14 cellular contexts compared by ENCODE assay signal in genomic region chr7:55536619-55537457, GRCh38. TPM values are rescaled to one million over a fixed set of nuclear protein-coding genes. Genes with fewer than 3 reads are reported as not detected.
DNase-seq lines count a peak whose midpoint lies in the region; ATAC-seq, FAIRE-seq and TF ChIP-seq lines count a peak whose summit lies in the region.
"Had no signal": no experiment of that assay in that cellular context is flagged by ENCODE, and none has a peak within 500 bp of the region (broad histone marks: within the 10 kb centered on the region; RNA-seq: fewer than 3 reads in every experiment).

No MANE protein-coding gene starts in this region.

- no peak overlapping the region for H3K4me3 Mint-ChIP-seq in activated naive CD4-positive, alpha-beta T cell treated with anti-CD3 and anti-CD28 coated beads for 36 hours

- H3K4me1 Mint-ChIP-seq in activated naive CD4-positive, alpha-beta T cell treated with anti-CD3 and anti-CD28 coated beads for 36 hours (ENCODE audit: low read depth), result peaks cover 89% of the 10 kb centered on the region

- DNase-seq in activated naive CD4-positive, alpha-beta T cell treated with anti-CD3 and anti-CD28 coated beads for 36 hours, result no peak
- no peak for DNase-seq in activated naive CD4-positive, alpha-beta T cell (lab: John Stamatoyannopoulos, UW)
- peak; percentile 64 for DNase-seq in kidney
- DNase-seq in DMS 273 (lab: John Stamatoyannopoulos, UW; ENCODE audit: unreplicated experiment), result no peak
- no peak for DNase-seq in A172 (ENCODE audit: low spot score)
- no peak for DNase-seq in HuH-7 (ENCODE audit: low spot score)
- DNase-seq: cortex of kidney; gastrocnemius medialis; left ventricle myocardium inferior; SHP77 treated with DMSO at 0.1 percent for 48 hours; stimulated activated CD4-positive, alpha-beta T cell treated with anti-CD3 and anti-CD28 coated beads, Interleukin-4, amount 100 ng/mL, for 24 hours had no signal

- no peaks in the 10 kb centered on the region for H3K9me3 Mint-ChIP-seq in activated naive CD4-positive, alpha-beta T cell treated with anti-CD3 and anti-CD28 coated beads for 36 hours

- CTCF ChIA-PET in activated naive CD4-positive, alpha-beta T cell treated with anti-CD3 and anti-CD28 coated beads for 36 hours (lab: Charles Lee), result no interaction called here

- H3K36me3 Mint-ChIP-seq in activated naive CD4-positive, alpha-beta T cell treated with anti-CD3 and anti-CD28 coated beads for 36 hours (ENCODE audit: low read depth), result peaks cover 14% of the 10 kb centered on the region

- no peak for ATAC-seq in HG03045 (IDR thresholded peaks at IDR 0.05; ENCODE audit: unreplicated experiment)
- ATAC-seq: gastrocnemius medialis had no signal

- no peak for TF ChIP-seq CTCF in kidney (IDR thresholded peaks at IDR 0.05; ENCODE audit: borderline replicate concordance, extremely low read depth, insufficient read depth)

- H3K27me3 Mint-ChIP-seq in activated naive CD4-positive, alpha-beta T cell treated with anti-CD3 and anti-CD28 coated beads for 36 hours (ENCODE audit: low read depth), result no peaks in the 10 kb centered on the region

- no peak overlapping the region for H3K9ac ChIP-seq in kidney (ENCODE audit: low read length in 2 of 2)

- no peak overlapping the region for H3K27ac ChIP-seq in kidney (ENCODE audit: low read depth in 2 of 2, low read length in 2 of 2)
- H3K27ac ChIP-seq: left ventricle myocardium inferior had no signal

- intact Hi-C loops in activated naive CD4-positive, alpha-beta T cell treated with anti-CD3 and anti-CD28 coated beads for 36 hours (cut with micrococcal nuclease), result no loop called here
- intact Hi-C loops in kidney (cut with DNase I), result no loop called here

- peaks cover 20 to 26% of the 10 kb centered on the region in 2 donors for H3K4me1 ChIP-seq in kidney (ENCODE audit: control insufficient read depth in 1 of 2, insufficient read depth in 1 of 2, low read depth in 1 of 2, low read length in 2 of 2)

- no peaks in the 10 kb centered on the region for H3K36me3 ChIP-seq in kidney (ENCODE audit: control insufficient read depth in 1 of 2, insufficient read depth in 2 of 2, low read length in 2 of 2)
- H3K36me3 ChIP-seq: gastrocnemius medialis, left ventricle myocardium inferior had no signal

- H3K27ac Mint-ChIP-seq in activated naive CD4-positive, alpha-beta T cell treated with anti-CD3 and anti-CD28 coated beads for 36 hours, result peak overlapping the region; percentile 32

- 0 out of 2 replicates have a peak, but pooled peaks have one; percentile 6 for TF ChIP-seq POLR2A in Raji (IDR thresholded peaks at IDR 0.05; ENCODE audit: insufficient read depth, low read depth, low read length)

- no peaks in the 10 kb centered on the region for H3K9me3 ChIP-seq in kidney (ENCODE audit: control insufficient read depth in 1 of 2, low read length in 2 of 2)
- H3K9me3 ChIP-seq: gastrocnemius medialis, left ventricle myocardium inferior had no signal

- no peak overlapping the region for H3K4me3 ChIP-seq in kidney (ENCODE audit: low read length in 2 of 2)
- H3K4me3 ChIP-seq: gastrocnemius medialis, left ventricle myocardium inferior had no signal

- FAIRE-seq in kidney (lab: Jason Lieb, UNC), result no peak
- FAIRE-seq: G401.6 had no signal

RNA-seq across cellular contexts. Expression of gene VOPP1, which starts 35.5 kb away (rescaled TPM):
- 100 to 1,000 TPM; 100 to 102 TPM for total RNA-seq in activated naive CD4-positive, alpha-beta T cell treated with anti-CD3 and anti-CD28 coated beads for 36 hours
- 98.7 TPM for total RNA-seq in kidney
- 47.3 TPM for polyA plus RNA-seq in kidney (ENCODE audit: insufficient read depth, low read depth, low replicate concordance)
- total RNA-seq in A172 (2014; rRNA removed; shearing (Covaris generic)), result 112 and 129 TPM in 2 replicates
